Comparison of ENCODE assay signal across 8 cellular contexts in the genomic region with DNA sequence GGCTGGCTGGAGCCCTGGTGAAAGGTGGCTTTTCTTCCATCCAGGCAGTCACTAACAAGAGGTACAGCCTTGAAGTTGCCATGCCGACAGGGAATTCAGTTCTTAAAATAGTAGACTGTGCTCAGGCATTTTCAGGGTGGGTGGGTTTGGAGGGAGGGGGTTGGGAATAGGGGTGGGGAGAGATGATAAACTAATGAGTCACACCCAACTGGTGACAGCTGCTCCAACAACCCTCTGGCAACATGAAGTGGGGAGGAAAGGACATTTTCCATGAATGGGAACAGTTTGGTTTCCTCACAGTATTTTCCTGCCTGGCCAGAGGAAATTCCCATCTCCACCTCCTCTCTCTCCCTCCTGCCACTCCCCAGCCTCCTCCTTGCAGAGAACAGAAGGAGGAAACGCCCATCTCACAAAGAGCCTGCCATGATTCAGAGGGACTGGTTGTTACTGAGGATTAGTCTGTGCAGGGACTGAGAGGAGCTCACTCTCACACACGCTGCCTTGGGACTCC.
DNase-seq lines count a peak whose midpoint lies in the region; TF ChIP-seq lines count a peak whose summit lies in the region.

No MANE protein-coding gene starts in this region.

- no peak overlapping the region for H3K4me3 Mint-ChIP-seq in activated T-helper 2 cell treated with anti-CD3 and anti-CD28 coated beads, Interferon-gamma antibody, Interleukin-2, Interleukin-4, amounts not matched to agents 10 μg/mL and 5 μg/mL and 100 μg/mL, durations not matched to agents 14 hours and 24 hours and 36 hours (ENCODE audit: low read depth)

- H3K4me1 ChIP-seq in left ventricle myocardium inferior = peaks cover 18% of the 10 kb centered on the region
- H3K4me1 ChIP-seq in stomach = peaks cover 0 to 19% (median 14%) of the 10 kb centered on the region in 4 donors

- H3K4me3 ChIP-seq in WERI-Rb-1 (ENCODE audit: low read depth, low read length) (no peak overlapping the region), left ventricle myocardium inferior (no peak overlapping the region), stomach (no peak overlapping the region)

- 12 to 32% (median 20%) methylated on average over 3 of the region's 3 CpGs for WGBS in stomach, 5 donors

- TF ChIP-seq EP300 in stomach (IDR thresholded peaks at IDR 0.05) = no peak

- H3K27ac ChIP-seq in WERI-Rb-1 (no peak overlapping the region), left ventricle myocardium inferior (replicated peaks) (peak overlapping the region; percentile 51), stomach (peak overlapping the region in 2 of 5 donors; percentile 13 to 29)

- intact Hi-C loops in left ventricle myocardium inferior (cut with micrococcal nuclease) (no loop called here), stomach (cut with DNase I; ENCODE audit: low total_unique reads) (no loop called here)
- intact Hi-C loops in activated T-helper 2 cell treated with anti-CD3 and anti-CD28 coated beads, Interferon-gamma antibody, Interleukin-2, Interleukin-4, amounts not matched to agents 10 μg/mL and 5 μg/mL and 100 μg/mL, durations not matched to agents 14 hours and 24 hours and 36 hours (cut with micrococcal nuclease) = no loop called here

- H3K36me3 ChIP-seq in WERI-Rb-1 (no peaks in the 10 kb centered on the region), left ventricle myocardium inferior (no peaks in the 10 kb centered on the region), stomach (no peaks in the 10 kb centered on the region)

- H3K9me3 Mint-ChIP-seq in activated T-helper 2 cell treated with anti-CD3 and anti-CD28 coated beads, Interferon-gamma antibody, Interleukin-2, Interleukin-4, amounts not matched to agents 10 μg/mL and 5 μg/mL and 100 μg/mL, durations not matched to agents 14 hours and 24 hours and 36 hours = no peaks in the 10 kb centered on the region

- no peaks in the 10 kb centered on the region for H3K36me3 Mint-ChIP-seq in activated T-helper 2 cell treated with anti-CD3 and anti-CD28 coated beads, Interferon-gamma antibody, Interleukin-2, Interleukin-4, amounts not matched to agents 10 μg/mL and 5 μg/mL and 100 μg/mL, durations not matched to agents 14 hours and 24 hours and 36 hours (ENCODE audit: low read depth)

- no peak for TF ChIP-seq POLR2A in stomach (IDR thresholded peaks at IDR 0.05)

- TF ChIP-seq CTCF in WERI-Rb-1 (IDR thresholded peaks at IDR 0.05; ENCODE audit: low read depth, low read length) (no peak), left ventricle myocardium inferior (IDR thresholded peaks at IDR 0.05; ENCODE audit: borderline replicate concordance) (no peak), stomach (IDR thresholded peaks at IDR 0.05) (no peak)

- H3K4me1 Mint-ChIP-seq in activated T-helper 2 cell treated with anti-CD3 and anti-CD28 coated beads, Interferon-gamma antibody, Interleukin-2, Interleukin-4, amounts not matched to agents 10 μg/mL and 5 μg/mL and 100 μg/mL, durations not matched to agents 14 hours and 24 hours and 36 hours (ENCODE audit: low read depth) = peaks cover 10% of the 10 kb centered on the region

- peak; percentile 93 for DNase-seq in HT1080 (ENCODE audit: low read depth)
- peak; percentile 79 for DNase-seq in WERI-Rb-1
- DNase-seq in left ventricle myocardium inferior = no peak
- peak; percentile 12 for DNase-seq in stimulated activated CD8-positive, alpha-beta memory T cell treated with anti-CD3 and anti-CD28 coated beads, Interleukin-4, amount 100 ng/mL, for 48 hours
- no peak for DNase-seq in activated CD4-positive, CD25-positive, alpha-beta regulatory T cell (lab: John Stamatoyannopoulos, UW)
- no peak for DNase-seq in stimulated activated naive CD4-positive, alpha-beta T cell treated with Interleukin-2 at 50 U/mL for 16 hours (lab: John Stamatoyannopoulos, UW)
- DNase-seq in stomach = no peak
- DNase-seq in activated T-helper 2 cell treated with anti-CD3 and anti-CD28 coated beads, Interferon-gamma antibody, Interleukin-2, Interleukin-4, amounts not matched to agents 10 μg/mL and 5 μg/mL and 100 μg/mL, durations not matched to agents 14 hours and 24 hours and 36 hours (ENCODE audit: low spot score) = no peak

- H3K27ac Mint-ChIP-seq in activated T-helper 2 cell treated with anti-CD3 and anti-CD28 coated beads, Interferon-gamma antibody, Interleukin-2, Interleukin-4, amounts not matched to agents 10 μg/mL and 5 μg/mL and 100 μg/mL, durations not matched to agents 14 hours and 24 hours and 36 hours = no peak overlapping the region

- no peaks in the 10 kb centered on the region for H3K27me3 ChIP-seq in WERI-Rb-1 (ENCODE audit: insufficient read depth, low read depth, severe bottlenecking)
- no peaks in the 10 kb centered on the region for H3K27me3 ChIP-seq in left ventricle myocardium inferior (ENCODE audit: low read depth)
- H3K27me3 ChIP-seq in stomach = no peaks in the 10 kb centered on the region

- H3K9me3 ChIP-seq in WERI-Rb-1 (ENCODE audit: severe bottlenecking) = no peaks in the 10 kb centered on the region
- H3K9me3 ChIP-seq in left ventricle myocardium inferior (replicated peaks) = no peaks in the 10 kb centered on the region
- H3K9me3 ChIP-seq in stomach = no peaks in the 10 kb centered on the region

- H3K27me3 Mint-ChIP-seq in activated T-helper 2 cell treated with anti-CD3 and anti-CD28 coated beads, Interferon-gamma antibody, Interleukin-2, Interleukin-4, amounts not matched to agents 10 μg/mL and 5 μg/mL and 100 μg/mL, durations not matched to agents 14 hours and 24 hours and 36 hours (ENCODE audit: low read depth) = peaks cover 14% of the 10 kb centered on the region

Comparison
In these comparisons a context has a peak if more than half of its experiments do, and no peak if none do; other contexts are left out.
1. DNase-seq: peak in HT1080 (single experiment), WERI-Rb-1 (single experiment) and stimulated activated CD8-positive, alpha-beta memory T cell treated with anti-CD3 and anti-CD28 coated beads, Interleukin-4, amount 100 ng/mL, for 48 hours (single experiment); none in left ventricle myocardium inferior (single experiment), activated CD4-positive, CD25-positive, alpha-beta regulatory T cell (0 of 4), stimulated activated naive CD4-positive, alpha-beta T cell treated with Interleukin-2 at 50 U/mL for 16 hours (single experiment), stomach (single experiment) and activated T-helper 2 cell treated with anti-CD3 and anti-CD28 coated beads, Interferon-gamma antibody, Interleukin-2, Interleukin-4, amounts not matched to agents 10 μg/mL and 5 μg/mL and 100 μg/mL, durations not matched to agents 14 hours and 24 hours and 36 hours (single experiment).